Comparison of ENCODE assay signal across 9 cellular contexts in the genomic region with DNA sequence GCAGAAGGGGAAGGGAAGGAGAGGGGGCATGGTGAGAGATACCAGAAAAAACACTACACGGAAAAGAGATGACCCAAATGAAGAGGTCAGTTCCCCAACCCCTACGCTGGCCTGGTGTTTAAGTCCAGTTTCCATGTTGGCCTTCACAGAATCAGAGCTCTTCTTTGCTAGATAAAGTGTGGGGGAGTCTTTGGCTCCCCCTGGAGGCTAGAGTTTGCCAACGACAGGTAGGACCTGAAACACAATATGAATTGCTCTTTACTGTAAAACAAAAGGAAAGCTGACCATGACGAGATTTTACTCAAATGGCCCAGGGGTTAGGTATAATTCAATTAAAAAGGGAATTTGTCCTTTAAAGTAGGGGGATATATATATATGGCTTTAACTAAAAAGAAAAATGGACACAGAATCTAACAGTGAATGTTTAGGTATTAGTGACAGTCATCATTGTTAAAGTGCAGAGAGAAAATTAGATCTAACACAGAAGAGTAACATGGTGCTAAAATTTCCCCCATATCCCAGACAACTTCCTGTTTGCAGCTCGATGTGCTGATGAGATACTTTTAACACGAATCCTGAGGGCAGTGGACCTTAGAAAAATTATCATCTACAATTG.
A peak's percentile ranks its signal among the peaks of the same experiment; 100 is the strongest.
DNase-seq lines count a peak whose midpoint lies in the region; ATAC-seq, FAIRE-seq and TF ChIP-seq lines count a peak whose summit lies in the region.
"Had no signal": no experiment of that assay in that cellular context is flagged by ENCODE, and none has a peak within 500 bp of the region (broad histone marks: within the 10 kb centered on the region; RNA-seq: fewer than 3 reads in every experiment).

No MANE protein-coding gene starts in this region.

- no peak overlapping the region for H3K9ac ChIP-seq in kidney (ENCODE audit: low read length in 2 of 2)

- H3K36me3 ChIP-seq in kidney (ENCODE audit: control insufficient read depth in 1 of 2, insufficient read depth in 2 of 2, low read length in 2 of 2): no peaks in the 10 kb centered on the region

- no peaks in the 10 kb centered on the region for H3K9me3 Mint-ChIP-seq in Calu3 (ENCODE audit: low read depth, unreplicated experiment)
- H3K9me3 Mint-ChIP-seq: dendritic cell treated with granulocyte-macrophage colony-stimulating factor and Interleukin-4, amounts not matched to agents 40 ng/mL and 50 ng/mL, for 4 days had no signal

- no peak overlapping the region for H3K4me3 Mint-ChIP-seq in Calu3 (ENCODE audit: low read depth, unreplicated experiment)
- H3K4me3 Mint-ChIP-seq: dendritic cell treated with granulocyte-macrophage colony-stimulating factor and Interleukin-4, amounts not matched to agents 40 ng/mL and 50 ng/mL, for 4 days had no signal

- no peak for FAIRE-seq in kidney (lab: Jason Lieb, UNC)

- H3K4me1 Mint-ChIP-seq in Calu3 (ENCODE audit: low read depth, unreplicated experiment): no peaks in the 10 kb centered on the region

- H3K36me3 Mint-ChIP-seq in Calu3 (ENCODE audit: insufficient read depth, unreplicated experiment): no peaks in the 10 kb centered on the region

- H3K9me3 ChIP-seq in kidney (ENCODE audit: control insufficient read depth in 1 of 2, low read length in 2 of 2): no peaks in the 10 kb centered on the region

- peak; percentile 72 for DNase-seq in Calu3
- DNase-seq in LNCaP clone FGC (ENCODE audit: low read depth): peak; percentile 48
- DNase-seq in T-helper 1 cell: peak; percentile 11 to 74 (median 28)
- peak; percentile 63 for DNase-seq in astrocyte of the hippocampus (ENCODE audit: low read depth, low spot score)
- no peak for DNase-seq in kidney
- DNase-seq in stimulated activated CD8-positive, alpha-beta memory T cell treated with anti-CD3 and anti-CD28 coated beads, Interleukin-12 subunit alpha, Interleukin-12 subunit beta, amount 100 ng/mL, for 1 hour (ENCODE audit: low read depth): peak; percentile 32

- no peaks in the 10 kb centered on the region for H3K27me3 Mint-ChIP-seq in Calu3 (ENCODE audit: unreplicated experiment)
- H3K27me3 Mint-ChIP-seq: dendritic cell treated with granulocyte-macrophage colony-stimulating factor and Interleukin-4, amounts not matched to agents 40 ng/mL and 50 ng/mL, for 4 days had no signal

- no peak overlapping the region for H3K4me3 ChIP-seq in LNCaP clone FGC (ENCODE audit: low read depth, low read length)
- H3K4me3 ChIP-seq in kidney (ENCODE audit: low read length in 2 of 2): no peak overlapping the region

- ATAC-seq in GM21360 (IDR thresholded peaks at IDR 0.05; ENCODE audit: unreplicated experiment): peak; percentile 45
- ATAC-seq in HG03460 (IDR thresholded peaks at IDR 0.05; ENCODE audit: unreplicated experiment): no peak

- H3K27ac Mint-ChIP-seq in Calu3 (ENCODE audit: unreplicated experiment): no peak overlapping the region

- intact Hi-C loops in Calu3 (cut with micrococcal nuclease; ENCODE audit: unreplicated experiment) (loop anchor here (1.0 to 5.0 kb wide), 3 partner anchors 82 to 438 kb away; no protein-coding TSS in a partner anchor), kidney (cut with DNase I) (no loop called here)

- TF ChIP-seq CTCF in Calu3 (IDR thresholded peaks at IDR 0.05; ENCODE audit: unreplicated experiment) (peak; percentile 71), LNCaP clone FGC (IDR thresholded peaks at IDR 0.05; ENCODE audit: control insufficient read depth, extremely low read depth, insufficient read depth) (peak; percentile 83), kidney (IDR thresholded peaks at IDR 0.05; ENCODE audit: borderline replicate concordance, extremely low read depth, insufficient read depth) (peak; percentile 55)

- H3K27ac ChIP-seq in kidney (ENCODE audit: low read depth in 2 of 2, low read length in 2 of 2): no peak overlapping the region

- no TSS peak for BruUV-seq in Calu3 (replicated peaks; lab: Mats Ljungman, UMichigan)

- CTCF ChIA-PET in Calu3 (lab: Charles Lee): interaction anchor here (0.6 to 2.2 kb wide), 21 partner anchors 9 to 458 kb away, joined by 3 to 24 read pairs (median 4); a partner anchor contains a TSS

- no peaks in the 10 kb centered on the region for H3K4me1 ChIP-seq in kidney (ENCODE audit: control insufficient read depth in 1 of 2, insufficient read depth in 1 of 2, low read depth in 1 of 2, low read length in 2 of 2)
